ENCODE assay signal across 25 cellular contexts in the genomic region with DNA sequence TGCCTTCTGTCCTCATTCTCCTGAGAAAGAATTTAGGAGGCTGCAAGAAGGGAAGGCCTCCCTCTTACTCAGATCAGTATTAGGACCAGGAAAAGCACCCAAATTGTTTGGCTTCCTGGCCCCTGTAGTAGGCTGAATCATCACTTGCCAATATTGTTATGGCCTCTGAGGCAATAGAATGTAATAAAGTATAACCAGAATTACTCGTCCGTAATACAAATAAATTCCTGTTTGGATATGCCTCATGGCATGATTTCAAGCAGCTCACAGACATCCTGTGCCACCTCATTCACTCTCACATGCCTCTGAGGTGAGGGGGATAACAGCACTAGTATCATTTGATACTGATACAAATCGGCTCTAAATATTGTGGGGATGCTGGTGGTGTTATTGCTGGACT.
A peak's percentile ranks its signal among the peaks of the same experiment; 100 is the strongest.
DNase-seq lines count a peak whose midpoint lies in the region; ATAC-seq, FAIRE-seq and TF ChIP-seq lines count a peak whose summit lies in the region.
"Had no signal": no experiment of that assay in that cellular context is flagged by ENCODE, and none has a peak within 500 bp of the region (broad histone marks: within the 10 kb centered on the region; RNA-seq: fewer than 3 reads in every experiment).

No MANE protein-coding gene starts in this region.

- TF ChIP-seq CTCF in PC-9 (conservative IDR thresholded peaks at IDR 0.05) (no peak), H1 (IDR thresholded peaks at IDR 0.05; ENCODE audit: control extremely low read depth in 1 of 3, insufficient read depth in 1 of 3, low read depth in 1 of 3, low read length in 3 of 3) (no peak), ascending aorta (IDR thresholded peaks at IDR 0.05) (no peak)

- no peak overlapping the region for H2BK5ac ChIP-seq in H1 (ENCODE audit: low read depth, low read length)

- H4K20me1 ChIP-seq in PC-9 (ENCODE audit: insufficient read depth) (no peaks in the 10 kb centered on the region), H1 (replicated peaks in 1 of 2; ENCODE audit: control insufficient read depth in 1 of 2, insufficient read depth in 2 of 2, low read length in 2 of 2) (no peaks in the 10 kb centered on the region)

- H3K79me2 ChIP-seq in PC-9 (ENCODE audit: low read depth) (no peaks in the 10 kb centered on the region), H1 (ENCODE audit: control insufficient read depth in 1 of 2, insufficient read depth in 2 of 2, low read length in 2 of 2) (no peaks in the 10 kb centered on the region)

- H2BK15ac ChIP-seq in H1 (ENCODE audit: low read length), result no peak overlapping the region

- H3K18ac ChIP-seq in H1 (ENCODE audit: extremely low read depth, low read length), result no peak overlapping the region

- no peak overlapping the region for H3K9ac ChIP-seq in H1 (replicated peaks in 1 of 4; ENCODE audit: extremely low read depth in 1 of 4, low read depth in 3 of 4, low read length in 3 of 4)

- H3K23me2 ChIP-seq in H1 (ENCODE audit: low read depth, low read length), result no peaks in the 10 kb centered on the region

- 0 out of 2 replicates have a peak, but pooled peaks cover 8% of the 10 kb centered on the region for H3K9me3 ChIP-seq in PC-9 (ENCODE audit: insufficient read depth, low read depth)
- H3K9me3 ChIP-seq in H1 (ENCODE audit: insufficient read depth in 2 of 2, low read depth in 1 of 2, low read length in 1 of 2), result no peaks in the 10 kb centered on the region
- no peaks in the 10 kb centered on the region for H3K9me3 ChIP-seq in ascending aorta
- H3K9me3 ChIP-seq: heart left ventricle, right atrium auricular region, upper lobe of left lung had no signal

- H2BK20ac ChIP-seq in H1 (ENCODE audit: low read length), result no peak overlapping the region

- TF ChIP-seq POLR2A in H1 (IDR thresholded peaks at IDR 0.05; ENCODE audit: control extremely low read depth in 1 of 2, low read depth in 2 of 2, low read length in 2 of 2), result no peak

- POLR2A ChIA-PET in PC-9 (lab: Charles Lee; ENCODE audit: unreplicated experiment) (no interaction called here), H1 (lab: Charles Lee; ENCODE audit: partially characterized antibody) (no interaction called here)

- peaks cover 17% of the 10 kb centered on the region for H3F3A ChIP-seq in PC-9 (ENCODE audit: insufficient read depth, low read depth)

- no peak overlapping the region for H3K56ac ChIP-seq in H1 (replicated peaks; ENCODE audit: insufficient read length, low read depth, low read length)

- H3K27ac ChIP-seq in PC-9 (peak overlapping the region; percentile 90), H1 (ENCODE audit: low read depth, low read length) (no peak overlapping the region), ascending aorta (no peak overlapping the region)
- H3K27ac ChIP-seq: heart left ventricle, right atrium auricular region, upper lobe of left lung had no signal

- no peak for FAIRE-seq in H1 (lab: Jason Lieb, UNC)
- FAIRE-seq: GM12891, GM19239, H54 had no signal

- H2AFZ ChIP-seq in PC-9 (0 out of 2 replicates have a peak overlapping the region, but pooled peaks have one; percentile 5), H1 (ENCODE audit: low read length) (no peak overlapping the region)

- no peak for ATAC-seq in HG02642 (IDR thresholded peaks at IDR 0.05; ENCODE audit: poor library complexity, unreplicated experiment)
- ATAC-seq in GM19328 (IDR thresholded peaks at IDR 0.05; ENCODE audit: unreplicated experiment), result no peak
- ATAC-seq: CD8-positive, alpha-beta T cell; effector memory CD8-positive, alpha-beta T cell; heart left ventricle; naive thymus-derived CD4-positive, alpha-beta T cell had no signal

- DNase-seq in HPDE6-E6E7 (ENCODE audit: extremely low spot score) (peak; percentile 64), PC-9 (peak; percentile 40 to 89), H1 (ENCODE audit: low read depth in 1 of 2, low spot score in 2 of 2) (no peak), lung microvascular endothelial cell (ENCODE audit: low read depth in 2 of 2) (peak; percentile 3 to 47), ascending aorta (ENCODE audit: low spot score in 2 of 2) (no peak)
- DNase-seq in activated effector memory CD4-positive, alpha-beta T cell treated with anti-CD3 and anti-CD28 coated beads, Interleukin-2, amount 50 U/mL, for 16 hours, result no peak
- DNase-seq: activated CD4-positive, CD25-positive, alpha-beta regulatory T cell treated with anti-CD3 and anti-CD28 coated beads, Interleukin-2, amount 50 U/mL, for 72 hours; activated naive CD8-positive, alpha-beta T cell treated with anti-CD3 and anti-CD28 coated beads for 36 hours; CD8-positive, alpha-beta T cell; DMS79; effector memory CD8-positive, alpha-beta T cell; heart left ventricle; Kasumi-1; mesenchymal stem cell; naive thymus-derived CD4-positive, alpha-beta T cell; NCI-H1417; NCI-H524 treated with DMSO at 0.1 percent for 48 hours; stimulated activated CD8-positive, alpha-beta memory T cell treated with anti-CD3 and anti-CD28 coated beads, Interleukin-4, amount 100 ng/mL, for 48 hours; upper lobe of left lung had no signal

- no peak overlapping the region for H3K14ac ChIP-seq in H1 (ENCODE audit: insufficient read length)

- H3K36me3 ChIP-seq in PC-9 (ENCODE audit: low read depth), result no peaks in the 10 kb centered on the region
- no peaks in the 10 kb centered on the region for H3K36me3 ChIP-seq in H1 (ENCODE audit: control insufficient read depth in 2 of 4, insufficient read depth in 4 of 4, low read length in 3 of 4)
- H3K36me3 ChIP-seq in ascending aorta, result no peaks in the 10 kb centered on the region
- H3K36me3 ChIP-seq: heart left ventricle, right atrium auricular region, upper lobe of left lung had no signal

- H3K4me3 ChIP-seq in PC-9, result no peak overlapping the region
- H3K4me3 ChIP-seq in H1 (ENCODE audit: extremely low read depth in 1 of 4, insufficient read depth in 2 of 4, low read depth in 3 of 4, low read length in 4 of 4), result no peak overlapping the region
- H3K4me3 ChIP-seq in ascending aorta, result no peak overlapping the region
- H3K4me3 ChIP-seq: heart left ventricle, right atrium auricular region, upper lobe of left lung had no signal

- H2AK5ac ChIP-seq in H1 (ENCODE audit: low read depth, low read length), result no peak overlapping the region

- peaks cover 3% of the 10 kb centered on the region; the same call in 1 of the 2 replicates for H3K9me2 ChIP-seq in PC-9 (ENCODE audit: insufficient read depth)

- no peak overlapping the region for H4K8ac ChIP-seq in H1 (ENCODE audit: extremely low read depth, insufficient read depth, low read length)

- TF ChIP-seq EP300 in H1 (IDR thresholded peaks at IDR 0.05; ENCODE audit: borderline replicate concordance in 1 of 2, low read depth in 2 of 2, low read length in 2 of 2), result no peak

- H3K79me1 ChIP-seq in H1 (ENCODE audit: low read depth, low read length), result no peaks in the 10 kb centered on the region

- H2BK120ac ChIP-seq in H1 (replicated peaks; ENCODE audit: low read depth, low read length), result no peak overlapping the region

- no peak overlapping the region for H4K5ac ChIP-seq in H1 (ENCODE audit: insufficient read length, low read depth, low read length)

- H3K4me2 ChIP-seq in PC-9, result peak overlapping the region; percentile 25
- no peak overlapping the region for H3K4me2 ChIP-seq in H1 (ENCODE audit: insufficient read depth in 1 of 2, low read depth in 2 of 2, low read length in 2 of 2)

- 63% methylated on average over 3 of the region's 3 CpGs; no CpG with 5 or more reads in 1 of the 2 experiments for WGBS in H1 (ENCODE audit: extremely low coverage in 1 of 2, insufficient coverage in 1 of 2, insufficient read length in 1 of 2, insufficient replicate concordance in 2 of 2, low coverage in 1 of 2, low lambda C conversion rate in 2 of 2, missing lambda C conversion rate in 1 of 2), 2 experiments

- peak overlapping the region; percentile 78 for H2BK12ac ChIP-seq in H1 (ENCODE audit: low read depth, low read length)

- intact Hi-C loops in PC-9 (cut with micrococcal nuclease; ENCODE audit: unreplicated experiment) (no loop called here), ascending aorta (cut with DNase I) (no loop called here)

- no peak overlapping the region for H3K4ac ChIP-seq in H1 (replicated peaks; ENCODE audit: insufficient read length, low read depth, low read length)

- no peak overlapping the region for H4K91ac ChIP-seq in H1 (replicated peaks; ENCODE audit: insufficient read length, low read length)

- peaks cover 13% of the 10 kb centered on the region for H3K4me1 ChIP-seq in PC-9 (replicated peaks; ENCODE audit: insufficient read depth)
- peaks cover 0 to 5% (median 1%) of the 10 kb centered on the region in 4 experiments; a peak in 1 of 7 replicates for H3K4me1 ChIP-seq in H1 (replicated peaks in 1 of 4; ENCODE audit: control insufficient read depth in 3 of 4, insufficient read depth in 4 of 4, low read length in 3 of 4)
- H3K4me1 ChIP-seq in ascending aorta, result no peaks in the 10 kb centered on the region
- H3K4me1 ChIP-seq: heart left ventricle, right atrium auricular region, upper lobe of left lung had no signal

- no TSS peak for BruUV-seq in PC-9 (replicated peaks; lab: Mats Ljungman, UMichigan)

- no peak overlapping the region for H3K23ac ChIP-seq in H1 (ENCODE audit: insufficient read length)

- TF ChIP-seq RAD21 in H1 (IDR thresholded peaks at IDR 0.05 in 1 of 2, conservative IDR thresholded peaks at IDR 0.05 in 1 of 2; ENCODE audit: low read depth in 2 of 2, low read length in 2 of 2), result no peak

- H3K27me3 ChIP-seq in PC-9 (ENCODE audit: insufficient read depth, low read depth), result no peaks in the 10 kb centered on the region
- H3K27me3 ChIP-seq in H1 (replicated peaks in 1 of 4; ENCODE audit: control insufficient read depth in 3 of 4, extremely low read depth in 1 of 4, insufficient read depth in 3 of 4, low read length in 3 of 4), result no peaks in the 10 kb centered on the region
- no peaks in the 10 kb centered on the region for H3K27me3 ChIP-seq in ascending aorta
- H3K27me3 ChIP-seq: heart left ventricle, right atrium auricular region, upper lobe of left lung had no signal

- CTCF ChIA-PET in PC-9 (lab: Charles Lee) (no interaction called here), H1 (lab: Charles Lee; ENCODE audit: partially characterized antibody) (interaction anchor here (1.6 kb wide), 1 partner anchor 9 kb away, joined by 6 read pairs; no protein-coding TSS in a partner anchor)

TF ChIP-seq in H1, 55 proteins besides CTCF, POLR2A, EP300 and RAD21 (continues in another document):
- TF ChIP-seq TAF1 (IDR thresholded peaks at IDR 0.05; ENCODE audit: low read depth, low read length) (no peak), SIRT6 (IDR thresholded peaks at IDR 0.05; ENCODE audit: low read length) (no peak), PHF8 (conservative IDR thresholded peaks at IDR 0.05; ENCODE audit: low read depth, low read length) (no peak), SIN3A (conservative IDR thresholded peaks at IDR 0.05 in 1 of 2, IDR thresholded peaks at IDR 0.05 in 1 of 2; ENCODE audit: low read depth in 1 of 2, low read length in 2 of 2) (no peak), JUND (IDR thresholded peaks at IDR 0.05; ENCODE audit: low read length) (no peak), EGR1 (IDR thresholded peaks at IDR 0.05; ENCODE audit: borderline replicate concordance, low read depth, low read length) (no peak), HDAC6 (IDR thresholded peaks at IDR 0.05; ENCODE audit: low read depth, low read length) (no peak)

Comparison
In these comparisons a context has a peak if more than half of its experiments do, and no peak if none do; other contexts are left out.
1. DNase-seq: peak in HPDE6-E6E7 (single experiment), PC-9 (2 of 2) and lung microvascular endothelial cell (2 of 2); none in H1 (0 of 2), activated effector memory CD4-positive, alpha-beta T cell treated with anti-CD3 and anti-CD28 coated beads, Interleukin-2, amount 50 U/mL, for 16 hours (single experiment) and ascending aorta (0 of 2).